In the genomic region with DNA sequence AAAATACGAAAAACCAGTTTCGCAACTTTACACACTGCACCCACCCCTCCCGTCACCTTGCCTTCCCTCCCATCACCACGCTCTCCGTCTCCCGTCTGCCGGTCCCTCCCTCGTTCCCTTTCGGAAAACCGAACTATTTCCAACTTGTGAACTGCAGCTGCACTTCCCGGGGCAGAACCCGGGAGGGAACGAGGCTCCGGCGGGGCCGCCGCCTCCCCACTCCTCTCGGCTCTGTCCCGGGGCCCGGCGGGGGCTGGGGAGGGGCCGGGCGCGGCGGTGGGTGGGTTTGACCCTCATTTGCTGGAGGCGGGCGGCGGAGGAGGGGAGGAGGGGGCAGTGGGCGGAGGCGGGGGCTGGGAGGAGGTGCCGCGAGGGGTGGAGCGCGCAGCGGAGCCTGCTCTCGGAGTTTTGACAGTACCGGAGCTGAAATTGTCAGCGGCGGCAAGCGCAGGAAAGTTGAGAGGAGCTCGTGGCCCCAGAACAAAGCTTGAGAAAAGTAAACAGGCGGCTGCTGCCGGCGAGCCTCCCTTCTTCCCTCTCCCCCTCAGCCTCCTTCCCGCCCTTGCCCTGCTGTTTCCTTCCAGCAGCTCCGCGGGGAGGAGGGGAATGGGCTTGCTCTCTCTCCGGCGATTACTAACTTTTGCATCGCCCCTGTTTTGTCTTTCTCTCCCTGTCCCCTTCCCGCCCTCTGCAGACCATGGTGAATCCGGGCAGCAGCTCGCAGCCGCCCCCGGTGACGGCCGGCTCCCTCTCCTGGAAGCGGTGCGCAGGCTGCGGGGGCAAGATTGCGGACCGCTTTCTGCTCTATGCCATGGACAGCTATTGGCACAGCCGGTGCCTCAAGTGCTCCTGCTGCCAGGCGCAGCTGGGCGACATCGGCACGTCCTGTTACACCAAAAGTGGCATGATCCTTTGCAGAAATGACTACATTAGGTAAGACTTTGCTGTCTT, we compare ENCODE assay signal across 8 cellular contexts.
DNase-seq lines count a peak whose midpoint lies in the region; ATAC-seq lines count a peak whose summit lies in the region.

No MANE protein-coding gene starts in this region.

- peak overlapping the region; percentile 96 for H3K4me3 Mint-ChIP-seq in dendritic cell treated with granulocyte-macrophage colony-stimulating factor and Interleukin-4, amounts not matched to agents 40 ng/mL and 50 ng/mL, for 4 days

- H3K4me1 Mint-ChIP-seq in dendritic cell treated with granulocyte-macrophage colony-stimulating factor and Interleukin-4, amounts not matched to agents 40 ng/mL and 50 ng/mL, for 4 days (ENCODE audit: low read depth), result peaks cover 45% of the 10 kb centered on the region

- DNase-seq in DMS53 (lab: John Stamatoyannopoulos, UW), result peak; percentile 93
- peak; percentile 59 for DNase-seq in NCI-H2196 (lab: John Stamatoyannopoulos, UW; ENCODE audit: unreplicated experiment)
- DNase-seq in activated CD4-positive, alpha-beta T cell treated with anti-CD3 and anti-CD28 coated beads for 48 hours, result peak; percentile 54
- DNase-seq in left kidney (ENCODE audit: low read depth, low spot score), result peak; percentile 92
- DNase-seq in stimulated activated CD4-positive, alpha-beta T cell treated with anti-CD3 and anti-CD28 coated beads, Interleukin-2, amount 100 ng/mL, for 4 hours (ENCODE audit: low read depth), result peak; percentile 42

- H3K9me3 Mint-ChIP-seq in dendritic cell treated with granulocyte-macrophage colony-stimulating factor and Interleukin-4, amounts not matched to agents 40 ng/mL and 50 ng/mL, for 4 days, result no peaks in the 10 kb centered on the region

- H3K27ac Mint-ChIP-seq in dendritic cell treated with granulocyte-macrophage colony-stimulating factor and Interleukin-4, amounts not matched to agents 40 ng/mL and 50 ng/mL, for 4 days, result peak overlapping the region; percentile 98

- H3K27me3 Mint-ChIP-seq in dendritic cell treated with granulocyte-macrophage colony-stimulating factor and Interleukin-4, amounts not matched to agents 40 ng/mL and 50 ng/mL, for 4 days, result peaks cover 3% of the 10 kb centered on the region

- ATAC-seq in GM21825 (IDR thresholded peaks at IDR 0.05; ENCODE audit: unreplicated experiment) (peak; percentile 20), HG03196 (IDR thresholded peaks at IDR 0.05; ENCODE audit: unreplicated experiment) (no peak)

- H3K36me3 Mint-ChIP-seq in dendritic cell treated with granulocyte-macrophage colony-stimulating factor and Interleukin-4, amounts not matched to agents 40 ng/mL and 50 ng/mL, for 4 days (ENCODE audit: low read depth), result peaks cover 54% of the 10 kb centered on the region

- intact Hi-C loops in dendritic cell treated with granulocyte-macrophage colony-stimulating factor and Interleukin-4, amounts not matched to agents 40 ng/mL and 50 ng/mL, for 4 days (cut with micrococcal nuclease), result loop anchor here (5.0 to 10.0 kb wide), 2 partner anchors 184 to 417 kb away; a partner anchor contains a TSS

Comparison
In these comparisons a context has a peak if more than half of its experiments do, and no peak if none do; other contexts are left out.
1. DNase-seq: peak in every context shown above with its lines; median percentile 93 in DMS53; 92 in left kidney; 59 in NCI-H2196; 54 in activated CD4-positive, alpha-beta T cell treated with anti-CD3 and anti-CD28 coated beads for 48 hours; 42 in stimulated activated CD4-positive, alpha-beta T cell treated with anti-CD3 and anti-CD28 coated beads, Interleukin-2, amount 100 ng/mL, for 4 hours.